Comparison of ENCODE assay signal across 13 cellular contexts in the genomic region with DNA sequence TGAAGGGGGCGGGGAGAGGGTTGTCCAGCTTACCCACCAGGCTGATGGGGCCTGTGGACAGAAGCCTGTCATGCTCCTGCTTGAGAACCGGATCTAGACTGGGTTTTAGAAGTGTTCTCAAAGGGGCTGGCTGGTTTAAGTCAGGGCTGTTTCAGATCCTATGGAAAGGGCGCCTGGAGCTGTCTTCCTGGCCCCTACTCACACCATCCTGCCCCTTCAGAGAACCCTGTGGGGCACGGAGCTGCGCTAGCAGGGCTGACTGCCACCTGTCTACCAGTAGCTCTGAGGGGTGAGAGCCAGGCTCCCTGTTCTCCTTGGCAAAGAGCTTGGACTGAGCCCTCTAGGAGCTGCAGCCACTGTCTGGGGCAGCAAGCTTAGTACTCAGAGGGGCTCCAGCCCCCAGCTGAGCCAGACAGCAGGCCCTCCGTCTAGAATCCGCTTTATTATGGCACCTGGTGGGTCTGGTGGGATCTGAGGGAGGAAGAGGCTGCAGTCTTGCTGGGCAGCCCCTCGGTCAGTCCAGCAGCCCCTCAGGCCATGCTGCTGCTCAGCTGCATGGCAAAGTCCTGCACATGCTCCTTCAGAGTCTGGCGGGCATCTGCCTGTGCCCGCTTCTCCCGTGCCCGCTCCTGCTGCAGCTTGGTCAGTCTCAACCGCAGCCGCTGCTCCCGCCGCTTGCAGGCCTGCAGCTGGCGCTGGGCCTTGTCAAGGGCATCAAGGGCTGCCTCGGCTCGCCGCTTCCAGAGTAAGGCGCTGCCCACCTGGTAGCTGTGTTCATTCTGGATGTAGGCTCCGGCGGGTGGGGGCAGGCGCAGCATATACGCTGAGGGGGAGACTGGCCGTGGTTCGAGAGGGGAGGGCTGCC. TPM values are rescaled to one million over a fixed set of nuclear protein-coding genes. Genes with fewer than 3 reads are reported as not detected.
DNase-seq lines count a peak whose midpoint lies in the region; ATAC-seq and TF ChIP-seq lines count a peak whose summit lies in the region.
"Had no signal": no experiment of that assay in that cellular context is flagged by ENCODE, and none has a peak within 500 bp of the region (broad histone marks: within the 10 kb centered on the region; RNA-seq: fewer than 3 reads in every experiment).

No MANE protein-coding gene starts in this region.

- no peak for ATAC-seq in GM21423 (IDR thresholded peaks at IDR 0.05; ENCODE audit: unreplicated experiment)
- ATAC-seq: sciatic nerve had no signal

- no peaks in the 10 kb centered on the region for H4K20me1 ChIP-seq in DOHH2 (ENCODE audit: control insufficient read depth, insufficient read depth, low read depth, low read length)
- H4K20me1 ChIP-seq in PC-9 (ENCODE audit: insufficient read depth) = no peaks in the 10 kb centered on the region

- H3K4me1 ChIP-seq in DOHH2 (ENCODE audit: control insufficient read depth, low read length) (peaks cover 28% of the 10 kb centered on the region), PC-9 (replicated peaks; ENCODE audit: insufficient read depth) (peaks cover 8% of the 10 kb centered on the region)

- H3K27ac Mint-ChIP-seq in activated CD4-positive, alpha-beta memory T cell treated with anti-CD3 and anti-CD28 coated beads, Interleukin-2, amount 10 ng/mL, durations not matched to agents 7 days and 5 days = peak overlapping the region; percentile 29
- H3K27ac Mint-ChIP-seq in mesothelial cell of epicardium = no peak overlapping the region

- H3K36me3 ChIP-seq in DOHH2 (ENCODE audit: control insufficient read depth, low read length) (peaks cover 56% of the 10 kb centered on the region), PC-9 (ENCODE audit: low read depth) (no peaks in the 10 kb centered on the region)

- H3F3A ChIP-seq in DOHH2 (ENCODE audit: control insufficient read depth, insufficient read depth) (peaks cover 9% of the 10 kb centered on the region), PC-9 (ENCODE audit: insufficient read depth, low read depth) (peaks cover 8% of the 10 kb centered on the region; the same call in 1 of the 2 replicates)

- H3K79me2 ChIP-seq in DOHH2 (ENCODE audit: control insufficient read depth, low read length) = peaks cover 35% of the 10 kb centered on the region
- peaks cover 27% of the 10 kb centered on the region for H3K79me2 ChIP-seq in PC-9 (ENCODE audit: low read depth)

- H3K9me2 ChIP-seq in DOHH2 (replicated peaks; ENCODE audit: control insufficient read depth, low read length) (no peaks in the 10 kb centered on the region), PC-9 (ENCODE audit: insufficient read depth) (no peaks in the 10 kb centered on the region)

- H3K9me3 Mint-ChIP-seq in activated CD4-positive, alpha-beta memory T cell treated with anti-CD3 and anti-CD28 coated beads, Interleukin-2, amount 10 ng/mL, durations not matched to agents 7 days and 5 days = no peaks in the 10 kb centered on the region
- no peaks in the 10 kb centered on the region for H3K9me3 Mint-ChIP-seq in mesothelial cell of epicardium

- H3K36me3 Mint-ChIP-seq in activated CD4-positive, alpha-beta memory T cell treated with anti-CD3 and anti-CD28 coated beads, Interleukin-2, amount 10 ng/mL, durations not matched to agents 7 days and 5 days (ENCODE audit: low read depth) = peaks cover 20% of the 10 kb centered on the region
- H3K36me3 Mint-ChIP-seq in mesothelial cell of epicardium = peaks cover 2% of the 10 kb centered on the region

- H3K9me3 ChIP-seq in DOHH2 (ENCODE audit: control insufficient read depth, insufficient read depth, low read length) = no peaks in the 10 kb centered on the region
- no peaks in the 10 kb centered on the region for H3K9me3 ChIP-seq in PC-9 (ENCODE audit: insufficient read depth, low read depth)

- peak overlapping the region; percentile 92 for H3K4me3 Mint-ChIP-seq in activated CD4-positive, alpha-beta memory T cell treated with anti-CD3 and anti-CD28 coated beads, Interleukin-2, amount 10 ng/mL, durations not matched to agents 7 days and 5 days
- peak overlapping the region; percentile 89 for H3K4me3 Mint-ChIP-seq in mesothelial cell of epicardium

- H3K27me3 Mint-ChIP-seq in activated CD4-positive, alpha-beta memory T cell treated with anti-CD3 and anti-CD28 coated beads, Interleukin-2, amount 10 ng/mL, durations not matched to agents 7 days and 5 days = no peaks in the 10 kb centered on the region
- no peaks in the 10 kb centered on the region for H3K27me3 Mint-ChIP-seq in mesothelial cell of epicardium (ENCODE audit: low read depth)

- H3K4me2 ChIP-seq in DOHH2 (ENCODE audit: low read length) (peak overlapping the region; percentile 91), PC-9 (no peak overlapping the region)

- no peaks in the 10 kb centered on the region for H3K27me3 ChIP-seq in DOHH2 (ENCODE audit: control insufficient read depth, low read length)
- no peaks in the 10 kb centered on the region for H3K27me3 ChIP-seq in PC-9 (ENCODE audit: insufficient read depth, low read depth)
- H3K27me3 ChIP-seq: cardiac muscle cell had no signal

- POLR2A ChIA-PET in AG04449 (lab: Yijun Ruan, JAX) (interaction anchor here (1.5 to 2.3 kb wide), 2 partner anchors 9 to 17 kb away, joined by 6 to 15 read pairs; a partner anchor contains a TSS), PC-9 (lab: Charles Lee; ENCODE audit: unreplicated experiment) (no interaction called here)
- POLR2A ChIA-PET in activated CD4-positive, alpha-beta memory T cell treated with anti-CD3 and anti-CD28 coated beads, Interleukin-2, amount 10 ng/mL, durations not matched to agents 7 days and 5 days (lab: Charles Lee) = interaction anchor here (1.0 to 5.5 kb wide), 6 partner anchors 8 to 82 kb away, joined by 3 to 48 read pairs (median 4); a partner anchor contains a TSS

- no peak overlapping the region for H2AFZ ChIP-seq in PC-9

- H3K4me3 ChIP-seq in AG04449 (ENCODE audit: low read depth, low read length) = peak overlapping the region; percentile 3
- peak overlapping the region; percentile 92 for H3K4me3 ChIP-seq in DOHH2 (ENCODE audit: low read length)
- H3K4me3 ChIP-seq in PC-9 = no peak overlapping the region

- no peak for TF ChIP-seq CTCF in AG04449 (IDR thresholded peaks at IDR 0.05; ENCODE audit: insufficient read depth, low read length, missing control alignments)
- TF ChIP-seq CTCF in DOHH2 (IDR thresholded peaks at IDR 0.05; ENCODE audit: low read depth, low read length, poor library complexity, severe bottlenecking) = no peak
- TF ChIP-seq CTCF in mesothelial cell of epicardium (IDR thresholded peaks at IDR 0.05; ENCODE audit: unreplicated experiment) = no peak
- no peak for TF ChIP-seq CTCF in PC-9 (conservative IDR thresholded peaks at IDR 0.05)

- DNase-seq in AG04449 (ENCODE audit: low read depth, low spot score) = no peak
- DNase-seq in activated CD4-positive, alpha-beta memory T cell treated with anti-CD3 and anti-CD28 coated beads, Interleukin-2, amount 10 ng/mL, durations not matched to agents 7 days and 5 days = no peak
- no peak for DNase-seq in mesothelial cell of epicardium (ENCODE audit: low spot score in 2 of 2, unreplicated experiment in 2 of 2)
- no peak for DNase-seq in T1000 (lab: John Stamatoyannopoulos, UW)
- DNase-seq in putamen (ENCODE audit: low spot score) = no peak
- DNase-seq in PC-9 = no peak
- DNase-seq: activated CD4-positive, alpha-beta T cell treated with anti-CD3 and anti-CD28 coated beads for 48 hours; NCI-H1694 had no signal

- intact Hi-C loops in PC-9 (cut with micrococcal nuclease; ENCODE audit: unreplicated experiment) = loop anchor here (10.0 kb wide), 1 partner anchor 105 kb away; no protein-coding TSS in a partner anchor

- peaks cover 34% of the 10 kb centered on the region for H3K4me1 Mint-ChIP-seq in activated CD4-positive, alpha-beta memory T cell treated with anti-CD3 and anti-CD28 coated beads, Interleukin-2, amount 10 ng/mL, durations not matched to agents 7 days and 5 days
- peaks cover 31% of the 10 kb centered on the region for H3K4me1 Mint-ChIP-seq in mesothelial cell of epicardium

- H3K27ac ChIP-seq in DOHH2 (ENCODE audit: low read depth, low read length) (no peak overlapping the region), PC-9 (no peak overlapping the region)
- H3K27ac ChIP-seq: cardiac muscle cell had no signal

- no TSS peak for BruUV-seq in PC-9 (replicated peaks; lab: Mats Ljungman, UMichigan)

- CTCF ChIA-PET in AG04449 (lab: Yijun Ruan, JAX) = interaction anchor here (1.8 to 2.2 kb wide), 4 partner anchors 10 to 114 kb away, joined by 6 to 12 read pairs (median 9); no protein-coding TSS in a partner anchor
- CTCF ChIA-PET in activated CD4-positive, alpha-beta memory T cell treated with anti-CD3 and anti-CD28 coated beads, Interleukin-2, amount 10 ng/mL, durations not matched to agents 7 days and 5 days (lab: Charles Lee) = no interaction called here
- CTCF ChIA-PET in PC-9 (lab: Charles Lee) = no interaction called here

RNA-seq across cellular contexts. Expression of a gene that starts 2.3 kb away (rescaled TPM):
- 10 to 100 TPM; 24.7 to 25.4 TPM for total RNA-seq in activated CD4-positive, alpha-beta memory T cell treated with anti-CD3 and anti-CD28 coated beads, Interleukin-2, amount 10 ng/mL, durations not matched to agents 7 days and 5 days
- total RNA-seq in mesothelial cell of epicardium (19.7 to 22.8 TPM (median 22.0 TPM) in 3 replicates), PC-9 (2021) (16.4 and 17.0 TPM in 2 replicates)

RNA-seq across cellular contexts. Expression of a gene that starts 15.4 kb away (rescaled TPM):
- under 1 TPM; 0.08 to 0.23 TPM for total RNA-seq in activated CD4-positive, alpha-beta memory T cell treated with anti-CD3 and anti-CD28 coated beads, Interleukin-2, amount 10 ng/mL, durations not matched to agents 7 days and 5 days
- total RNA-seq in mesothelial cell of epicardium = 0.72 to 1.1 TPM (median 0.88 TPM) in 3 replicates
- total RNA-seq in PC-9 (2021) = 2.4 and 2.7 TPM in 2 replicates

RNA-seq across cellular contexts. Expression of a gene that starts 17.5 kb away (rescaled TPM):
- 10 to 100 TPM; 53.3 to 60.3 TPM for total RNA-seq in activated CD4-positive, alpha-beta memory T cell treated with anti-CD3 and anti-CD28 coated beads, Interleukin-2, amount 10 ng/mL, durations not matched to agents 7 days and 5 days
- total RNA-seq in mesothelial cell of epicardium = 92.3 to 101 TPM (median 97.3 TPM) in 3 replicates
- total RNA-seq in PC-9 (2021) = 23.2 and 23.4 TPM in 2 replicates

RNA-seq across cellular contexts. Expression of a gene that starts 32.5 kb away (rescaled TPM):
- under 1 TPM; 0.23 to 0.58 TPM for total RNA-seq in activated CD4-positive, alpha-beta memory T cell treated with anti-CD3 and anti-CD28 coated beads, Interleukin-2, amount 10 ng/mL, durations not matched to agents 7 days and 5 days
- 2.4 to 3.2 TPM (median 2.5 TPM) in 3 replicates for total RNA-seq in mesothelial cell of epicardium
- total RNA-seq in PC-9 (2021) = 6.9 and 7.4 TPM in 2 replicates
- total RNA-seq: RPMI7951 had no signal

RNA-seq across cellular contexts. Expression of a gene that starts 32.8 kb away (rescaled TPM):
- not detected for total RNA-seq in activated CD4-positive, alpha-beta memory T cell treated with anti-CD3 and anti-CD28 coated beads, Interleukin-2, amount 10 ng/mL, durations not matched to agents 7 days and 5 days
- total RNA-seq in mesothelial cell of epicardium = 3.2 to 3.7 TPM (median 3.2 TPM) in 3 replicates
- total RNA-seq in PC-9 (2021) = not detected in 2 replicates
- total RNA-seq: RPMI7951 had no signal
